ENCODE assay signal across 1 cellular context in the genomic region with DNA sequence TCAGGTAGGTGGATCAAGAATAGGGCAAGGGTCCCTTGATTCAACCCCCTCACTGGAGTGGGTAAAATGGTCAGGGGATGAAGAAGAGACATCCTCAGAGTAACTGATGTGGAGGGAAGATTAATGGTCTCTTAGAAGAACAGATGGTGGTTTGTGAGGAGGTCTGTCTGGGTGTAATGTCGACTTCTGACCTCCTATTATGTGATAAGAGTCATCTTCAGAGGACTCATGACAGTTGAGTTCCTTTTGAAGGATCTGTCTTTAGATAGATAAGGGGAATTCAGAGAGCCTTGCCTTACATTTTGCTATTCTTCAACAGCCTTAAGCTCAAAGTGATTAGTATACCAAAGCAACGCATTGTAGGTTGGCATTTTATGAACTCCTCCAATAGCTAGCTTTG.
TF ChIP-seq lines count a peak whose summit lies in the region.

No MANE protein-coding gene starts in this region.

TF ChIP-seq in WTC11, 78 proteins besides CTCF, POLR2A, EP300 and RAD21 (continued from another document):
- TF ChIP-seq, protein P1, sequence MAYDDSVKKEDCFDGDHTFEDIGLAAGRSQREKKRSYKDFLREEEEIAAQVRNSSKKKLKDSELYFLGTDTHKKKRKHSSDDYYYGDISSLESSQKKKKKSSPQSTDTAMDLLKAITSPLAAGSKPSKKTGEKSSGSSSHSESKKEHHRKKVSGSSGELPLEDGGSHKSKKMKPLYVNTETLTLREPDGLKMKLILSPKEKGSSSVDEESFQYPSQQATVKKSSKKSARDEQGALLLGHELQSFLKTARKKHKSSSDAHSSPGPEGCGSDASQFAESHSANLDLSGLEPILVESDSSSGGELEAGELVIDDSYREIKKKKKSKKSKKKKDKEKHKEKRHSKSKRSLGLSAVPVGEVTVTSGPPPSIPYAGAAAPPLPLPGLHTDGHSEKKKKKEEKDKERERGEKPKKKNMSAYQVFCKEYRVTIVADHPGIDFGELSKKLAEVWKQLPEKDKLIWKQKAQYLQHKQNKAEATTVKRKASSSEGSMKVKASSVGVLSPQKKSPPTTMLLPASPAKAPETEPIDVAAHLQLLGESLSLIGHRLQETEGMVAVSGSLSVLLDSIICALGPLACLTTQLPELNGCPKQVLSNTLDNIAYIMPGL (CRISPR knock-in tag; IDR thresholded peaks at IDR 0.05): no peak
- TF ChIP-seq OVOL2 (CRISPR knock-in tag; IDR thresholded peaks at IDR 0.05; ENCODE audit: borderline replicate concordance) (no peak), ZNF232 (CRISPR knock-in tag; IDR thresholded peaks at IDR 0.05) (no peak), ZNF317 (CRISPR knock-in tag; IDR thresholded peaks at IDR 0.05; ENCODE audit: borderline replicate concordance, low read depth) (no peak), MXD4 (CRISPR knock-in tag; IDR thresholded peaks at IDR 0.05; ENCODE audit: borderline replicate concordance) (no peak), ZNF263 (CRISPR knock-in tag; IDR thresholded peaks at IDR 0.05; ENCODE audit: low read depth) (no peak), GABPB1 (CRISPR knock-in tag; IDR thresholded peaks at IDR 0.05) (no peak), HMGA2 (CRISPR knock-in tag; IDR thresholded peaks at IDR 0.05) (no peak)
- TF ChIP-seq, protein P2, sequence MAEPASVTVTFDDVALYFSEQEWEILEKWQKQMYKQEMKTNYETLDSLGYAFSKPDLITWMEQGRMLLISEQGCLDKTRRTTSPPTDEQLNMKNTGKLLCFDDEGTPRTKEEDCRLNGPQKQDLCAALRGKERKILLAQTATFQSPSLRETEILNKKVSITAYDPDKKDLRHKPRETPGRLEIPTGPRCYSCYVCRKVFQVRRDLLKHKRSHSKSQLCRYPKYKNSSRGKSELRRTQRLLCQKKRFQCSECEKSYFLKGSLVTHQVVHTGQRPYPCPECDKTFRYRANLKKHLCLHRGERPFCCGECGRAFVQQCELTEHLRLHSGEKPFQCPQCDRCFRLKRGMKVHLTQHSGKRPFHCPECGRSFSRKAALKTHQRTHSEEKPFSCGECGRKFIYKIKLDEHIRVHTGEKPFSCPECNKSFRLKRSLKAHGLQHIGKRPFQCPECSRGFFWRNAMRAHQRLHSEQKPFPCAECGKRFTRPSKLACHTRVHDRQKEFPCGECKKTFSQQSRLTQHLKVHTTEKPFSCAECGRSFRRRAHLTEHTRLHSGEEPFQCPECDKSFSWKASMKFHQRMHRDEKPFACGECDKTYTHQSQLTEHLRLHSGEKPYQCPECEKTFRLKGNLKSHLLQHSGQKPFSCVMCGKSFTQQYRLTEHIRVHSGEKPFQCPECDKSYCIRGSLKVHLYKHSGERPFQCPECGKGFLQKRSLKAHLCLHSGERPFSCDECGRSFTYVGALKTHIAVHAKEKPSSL (CRISPR knock-in tag; conservative IDR thresholded peaks at IDR 0.05): no peak
- TF ChIP-seq, protein P3, sequence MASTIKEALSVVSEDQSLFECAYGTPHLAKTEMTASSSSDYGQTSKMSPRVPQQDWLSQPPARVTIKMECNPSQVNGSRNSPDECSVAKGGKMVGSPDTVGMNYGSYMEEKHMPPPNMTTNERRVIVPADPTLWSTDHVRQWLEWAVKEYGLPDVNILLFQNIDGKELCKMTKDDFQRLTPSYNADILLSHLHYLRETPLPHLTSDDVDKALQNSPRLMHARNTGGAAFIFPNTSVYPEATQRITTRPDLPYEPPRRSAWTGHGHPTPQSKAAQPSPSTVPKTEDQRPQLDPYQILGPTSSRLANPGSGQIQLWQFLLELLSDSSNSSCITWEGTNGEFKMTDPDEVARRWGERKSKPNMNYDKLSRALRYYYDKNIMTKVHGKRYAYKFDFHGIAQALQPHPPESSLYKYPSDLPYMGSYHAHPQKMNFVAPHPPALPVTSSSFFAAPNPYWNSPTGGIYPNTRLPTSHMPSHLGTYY (CRISPR knock-in tag; IDR thresholded peaks at IDR 0.05): no peak
